In genomic region chr9:130701059-130702022, GRCh38 we compare ENCODE assay signal across 9 cellular contexts. TPM values are rescaled to one million over a fixed set of nuclear protein-coding genes. Genes with fewer than 3 reads are reported as not detected.
DNase-seq lines count a peak whose midpoint lies in the region; ATAC-seq, FAIRE-seq and TF ChIP-seq lines count a peak whose summit lies in the region.
"Had no signal": no experiment of that assay in that cellular context is flagged by ENCODE, and none has a peak within 500 bp of the region (broad histone marks: within the 10 kb centered on the region; RNA-seq: fewer than 3 reads in every experiment).

No MANE protein-coding gene starts in this region.

- H3K4me2 ChIP-seq in GM23248 (ENCODE audit: unreplicated experiment) (no peak overlapping the region), H1 (ENCODE audit: insufficient read depth in 1 of 2, low read depth in 2 of 2, low read length in 2 of 2) (no peak overlapping the region)

- no peak overlapping the region for H3K23ac ChIP-seq in H1 (ENCODE audit: insufficient read length)

- H3K27ac ChIP-seq in GM23248 (no peak overlapping the region), H1 (ENCODE audit: low read depth, low read length) (0 out of 2 replicates have a peak overlapping the region, but pooled peaks have one; percentile 2)

- no peak overlapping the region for H3K56ac ChIP-seq in H1 (replicated peaks; ENCODE audit: insufficient read length, low read depth, low read length)

- H2BK15ac ChIP-seq in H1 (ENCODE audit: low read length) = no peak overlapping the region

- H3K9me3 ChIP-seq in GM23248 (ENCODE audit: low read depth) = no peaks in the 10 kb centered on the region
- no peaks in the 10 kb centered on the region; a peak in 1 of 4 replicates for H3K9me3 ChIP-seq in H1 (ENCODE audit: insufficient read depth in 2 of 2, low read depth in 1 of 2, low read length in 1 of 2)

- in situ Hi-C loops in ACHN (cut with HindIII; ENCODE audit: low pct_ligation_motif_present, low pct_unique_long_range_greater_than_20kb, low sequenced_read_pairs) = no loop called here
- in situ Hi-C loops in GM23248 (cut with MboI) = no loop called here

- TF ChIP-seq CTCF in H1 (IDR thresholded peaks at IDR 0.05; ENCODE audit: control extremely low read depth in 1 of 3, insufficient read depth in 1 of 3, low read depth in 1 of 3, low read length in 3 of 3) = peak; percentile 87 to 98 (median 97)

- TF ChIP-seq POLR2A in H1 (IDR thresholded peaks at IDR 0.05; ENCODE audit: control extremely low read depth in 1 of 2, low read depth in 2 of 2, low read length in 2 of 2) = no peak

- WGBS in GM23248 (ENCODE audit: low coverage in 1 of 2, low lambda C conversion rate in 2 of 2, missing lambda C conversion rate in 2 of 2), 2 experiments = 46 to 52% methylated on average over 12 to 13 of the region's 13 CpGs
- 68% methylated on average over 13 of the region's 13 CpGs; no CpG with 5 or more reads in 1 of the 2 experiments for WGBS in H1 (ENCODE audit: extremely low coverage in 1 of 2, insufficient coverage in 1 of 2, insufficient read length in 1 of 2, insufficient replicate concordance in 2 of 2, low coverage in 1 of 2, low lambda C conversion rate in 2 of 2, missing lambda C conversion rate in 1 of 2), 2 experiments

- peaks cover 24% of the 10 kb centered on the region for H3F3A ChIP-seq in GM23248 (ENCODE audit: insufficient read depth)

- H3K9ac ChIP-seq in GM23248 (no peak overlapping the region), H1 (replicated peaks in 1 of 4; ENCODE audit: extremely low read depth in 1 of 4, low read depth in 3 of 4, low read length in 3 of 4) (no peak overlapping the region)

- H3K79me1 ChIP-seq in H1 (ENCODE audit: low read depth, low read length) = peaks cover 9% of the 10 kb centered on the region; the same call in 1 of the 2 replicates

- H3K27me3 ChIP-seq in GM23248 (replicated peaks; ENCODE audit: insufficient read depth) (no peaks in the 10 kb centered on the region), H1 (replicated peaks in 1 of 4; ENCODE audit: control insufficient read depth in 3 of 4, extremely low read depth in 1 of 4, insufficient read depth in 3 of 4, low read length in 3 of 4) (no peaks in the 10 kb centered on the region)

- TF ChIP-seq EP300 in H1 (IDR thresholded peaks at IDR 0.05; ENCODE audit: borderline replicate concordance in 1 of 2, low read depth in 2 of 2, low read length in 2 of 2) = no peak

- no peak overlapping the region for H2BK20ac ChIP-seq in H1 (ENCODE audit: low read length)

- H3K36me3 ChIP-seq in GM23248 (ENCODE audit: low read depth) = peaks cover 42% of the 10 kb centered on the region
- H3K36me3 ChIP-seq in H1 (ENCODE audit: control insufficient read depth in 2 of 4, insufficient read depth in 4 of 4, low read length in 3 of 4) = peaks cover 48 to 86% (median 69%) of the 10 kb centered on the region in 4 experiments

- H4K20me1 ChIP-seq in GM23248 (ENCODE audit: insufficient read depth) = no peaks in the 10 kb centered on the region
- H4K20me1 ChIP-seq in H1 (replicated peaks in 1 of 2; ENCODE audit: control insufficient read depth in 1 of 2, insufficient read depth in 2 of 2, low read length in 2 of 2) = peaks cover 17 to 25% of the 10 kb centered on the region in 2 experiments

- H2AK5ac ChIP-seq in H1 (ENCODE audit: low read depth, low read length) = no peak overlapping the region

- DNase-seq in ACHN (peak; percentile 66), GM23248 (peak; percentile 85), NCI-H526 treated with DMSO at 0.1 percent for 48 hours (lab: John Stamatoyannopoulos, UW) (peak; percentile 5), H1 (ENCODE audit: low read depth in 1 of 2, low spot score in 2 of 2) (peak in 1 of 2 experiments; percentile 93), middle frontal gyrus (ENCODE audit: extremely low spot score, low spot score) (peak; percentile 50)
- peak; percentile 22 to 35 for DNase-seq in activated CD8-positive, alpha-beta memory T cell treated with anti-CD3 and anti-CD28 coated beads for 4 hours (ENCODE audit: low read depth in 2 of 2)
- DNase-seq in stimulated activated CD8-positive, alpha-beta memory T cell treated with anti-CD3 and anti-CD28 coated beads, Interleukin-4, amount 100 ng/mL, for 48 hours = peak; percentile 83

- H3K4me1 ChIP-seq in GM23248 (ENCODE audit: insufficient read depth) (peaks cover 12% of the 10 kb centered on the region), H1 (replicated peaks in 1 of 4; ENCODE audit: control insufficient read depth in 3 of 4, insufficient read depth in 4 of 4, low read length in 3 of 4) (no peaks in the 10 kb centered on the region; a peak in 1 of 7 replicates)

- H3K4ac ChIP-seq in H1 (replicated peaks; ENCODE audit: insufficient read length, low read depth, low read length) = no peak overlapping the region

- H3K79me2 ChIP-seq in GM23248 (ENCODE audit: insufficient read depth) = peaks cover 34% of the 10 kb centered on the region
- H3K79me2 ChIP-seq in H1 (ENCODE audit: control insufficient read depth in 1 of 2, insufficient read depth in 2 of 2, low read length in 2 of 2) = peaks cover 4 to 37% of the 10 kb centered on the region in 2 experiments; a peak in 3 of 4 replicates

- peak; percentile 75 to 79 for TF ChIP-seq RAD21 in H1 (IDR thresholded peaks at IDR 0.05 in 1 of 2, conservative IDR thresholded peaks at IDR 0.05 in 1 of 2; ENCODE audit: low read depth in 2 of 2, low read length in 2 of 2)

- H3K14ac ChIP-seq in H1 (ENCODE audit: insufficient read length) = no peak overlapping the region

- no peaks in the 10 kb centered on the region for H3K23me2 ChIP-seq in H1 (ENCODE audit: low read depth, low read length)

- H3K4me3 ChIP-seq in GM23248 (no peak overlapping the region), H1 (ENCODE audit: extremely low read depth in 1 of 4, insufficient read depth in 2 of 4, low read depth in 3 of 4, low read length in 4 of 4) (no peak overlapping the region)
- H3K4me3 ChIP-seq: skin epidermis had no signal

- FAIRE-seq in H1 (lab: Jason Lieb, UNC) = peak; percentile 19

- H3K9me2 ChIP-seq in GM23248 (ENCODE audit: insufficient read depth) = no peaks in the 10 kb centered on the region

- no peak overlapping the region for H2BK120ac ChIP-seq in H1 (replicated peaks; ENCODE audit: low read depth, low read length)

- H4K91ac ChIP-seq in H1 (replicated peaks; ENCODE audit: insufficient read length, low read length) = no peak overlapping the region

- no peak overlapping the region for H4K5ac ChIP-seq in H1 (ENCODE audit: insufficient read length, low read depth, low read length)

- H2BK5ac ChIP-seq in H1 (ENCODE audit: low read depth, low read length) = no peak overlapping the region

- ATAC-seq in GM18519 (IDR thresholded peaks at IDR 0.05; ENCODE audit: low FRiP score, unreplicated experiment) = no peak

- H4K8ac ChIP-seq in H1 (ENCODE audit: extremely low read depth, insufficient read depth, low read length) = no peak overlapping the region

- H2AFZ ChIP-seq in GM23248 (no peak overlapping the region), H1 (ENCODE audit: low read length) (no peak overlapping the region)

- CTCF ChIA-PET in H1 (lab: Charles Lee; ENCODE audit: partially characterized antibody) = interaction anchor here (0.6 to 16.2 kb wide), 68 partner anchors 8 to 356 kb away, joined by 3 to 317 read pairs (median 4); partner anchors contain the start of gene EXOSC2

- no peak overlapping the region for H2BK12ac ChIP-seq in H1 (ENCODE audit: low read depth, low read length)

- POLR2A ChIA-PET in H1 (lab: Charles Lee; ENCODE audit: partially characterized antibody) = interaction anchor here (0.7 to 2.1 kb wide), 12 partner anchors 8 to 264 kb away, joined by 3 to 9 read pairs (median 4); partner anchors contain the start of gene EXOSC2

- H3K18ac ChIP-seq in H1 (ENCODE audit: extremely low read depth, low read length) = no peak overlapping the region

TF ChIP-seq in H1, 55 proteins besides CTCF, POLR2A, EP300 and RAD21 (continues in another document):
- no peak for TF ChIP-seq MAFK (IDR thresholded peaks at IDR 0.05; ENCODE audit: low read depth, low read length)
- no peak for TF ChIP-seq CBX5 (IDR thresholded peaks at IDR 0.05; ENCODE audit: low read depth, low read length)
- no peak for TF ChIP-seq HDAC2 (IDR thresholded peaks at IDR 0.05; ENCODE audit: borderline replicate concordance in 1 of 2, low read depth in 2 of 2, low read length in 2 of 2)
- no peak for TF ChIP-seq EGR1 (IDR thresholded peaks at IDR 0.05; ENCODE audit: borderline replicate concordance, low read depth, low read length)
- no peak for TF ChIP-seq E2F6 (IDR thresholded peaks at IDR 0.05)

RNA-seq across cellular contexts. Expression of gene EXOSC2, which starts 7.8 kb away (rescaled TPM):
- total RNA-seq in GM23248 (2014; rRNA removed; shearing (Covaris generic)) = 18.1 and 21.6 TPM in 2 replicates
- polyA plus RNA-seq in GM23248 (2016; fragmentation: Nextera tagmentation; extraction: Ambion mirVana) (16.1 and 17.2 TPM in 2 replicates), H1 (2011; rRNA removed) (39.3 and 47.8 TPM in 2 replicates)
- total RNA-seq in H1 (2021; fragmentation: NEBNext Ultra II Directional; extraction: Animal tissue kit (Norgen Biotek cat#: 25700)) = 84.3 and 93.6 TPM in 2 replicates
- polyA plus RNA-seq in H1 (2011; cell fraction: cytosol; rRNA removed) = 67.9 TPM
- 45.9 TPM for polyA plus RNA-seq in H1 (2011; cell fraction: nucleus; rRNA removed)
- 65.5 to 78.6 TPM (median 69.6 TPM) in 4 replicates for polyA plus RNA-seq in H1 (2012, experiment 1 of 2)
- 24.0 TPM for polyA plus RNA-seq in H1 (2012, experiment 2 of 2)
- polyA plus RNA-seq in H1 (2013, experiment 1 of 2) = 34.7 TPM
- 33.1 TPM for polyA plus RNA-seq in H1 (2013, experiment 2 of 2)
- polyA minus RNA-seq in H1 (2011; rRNA and poly(A)+ RNA removed) = 96.3 and 109 TPM in 2 replicates
- 41.5 TPM for polyA minus RNA-seq in H1 (2011; cell fraction: cytosol; rRNA and poly(A)+ RNA removed)
- polyA minus RNA-seq in H1 (2011; cell fraction: nucleus; rRNA and poly(A)+ RNA removed) = 62.0 TPM

RNA-seq across cellular contexts. Expression of gene PRDM12, which starts 36.9 kb away (rescaled TPM):
- not detected in 2 replicates for total RNA-seq in GM23248 (2014; rRNA removed; shearing (Covaris generic))
- polyA plus RNA-seq in GM23248 (2016; fragmentation: Nextera tagmentation; extraction: Ambion mirVana) (not detected in 2 replicates), H1 (2011; rRNA removed) (0.14 and 0.20 TPM in 2 replicates)
- total RNA-seq in H1 (2021; fragmentation: NEBNext Ultra II Directional; extraction: Animal tissue kit (Norgen Biotek cat#: 25700)) = 0.13 and 0.22 TPM in 2 replicates
- 0.08 TPM for polyA plus RNA-seq in H1 (2011; cell fraction: cytosol; rRNA removed)
- 0.26 TPM for polyA plus RNA-seq in H1 (2011; cell fraction: nucleus; rRNA removed)
- polyA plus RNA-seq in H1 (2012, experiment 1 of 2) = 0.11 to 0.19 TPM (median 0.13 TPM) in 3 of 4 replicates, not detected in the other
- polyA plus RNA-seq in H1 (2012, experiment 2 of 2) = 0.14 TPM
- polyA plus RNA-seq in H1 (2013, experiment 1 of 2) = 0.02 TPM
- polyA plus RNA-seq in H1 (2013, experiment 2 of 2) = 0.06 TPM
- polyA minus RNA-seq in H1 (2011; rRNA and poly(A)+ RNA removed) = 0.07 TPM in 1 of 2 replicates, not detected in the other
- not detected for polyA minus RNA-seq in H1 (2011; cell fraction: cytosol; rRNA and poly(A)+ RNA removed)
- not detected for polyA minus RNA-seq in H1 (2011; cell fraction: nucleus; rRNA and poly(A)+ RNA removed)
